ENCODE assay signal across 14 cellular contexts in the genomic region with DNA sequence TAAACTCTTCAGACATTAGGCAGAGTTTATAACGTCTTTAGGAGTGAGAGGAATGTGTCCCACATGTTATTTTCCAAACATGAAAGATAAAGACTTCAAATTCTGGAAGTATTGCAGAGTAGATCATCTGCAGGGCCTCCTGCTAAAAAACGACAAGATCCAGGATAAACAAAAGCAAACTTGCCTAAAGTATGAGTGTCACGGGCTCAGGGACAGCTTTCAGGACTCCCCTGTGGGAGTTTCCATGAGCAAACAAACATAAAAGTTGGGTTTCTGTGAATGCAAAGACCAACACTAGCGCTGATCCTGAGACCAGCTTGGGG.
A peak's percentile ranks its signal among the peaks of the same experiment; 100 is the strongest.
DNase-seq lines count a peak whose midpoint lies in the region; TF ChIP-seq lines count a peak whose summit lies in the region.
"Had no signal": no experiment of that assay in that cellular context is flagged by ENCODE, and none has a peak within 500 bp of the region (broad histone marks: within the 10 kb centered on the region; RNA-seq: fewer than 3 reads in every experiment).

No MANE protein-coding gene starts in this region.

- TF ChIP-seq POLR2A in prostate gland (IDR thresholded peaks at IDR 0.05) = no peak

- H3K4me3 ChIP-seq in HEK293 (ENCODE audit: low read depth, low read length) (no peak overlapping the region), choroid plexus epithelial cell (ENCODE audit: low read depth, low read length) (no peak overlapping the region), fibroblast of villous mesenchyme (ENCODE audit: low read depth, low read length) (no peak overlapping the region), urinary bladder (ENCODE audit: low read depth, low read length) (no peak overlapping the region), prostate gland (no peak overlapping the region)
- H3K4me3 ChIP-seq: A549 had no signal

- POLR2A ChIA-PET in HEK293 (lab: Yijun Ruan, JAX) = no interaction called here

- WGBS in urinary bladder = 22% methylated on average over 4 of the region's 4 CpGs
- WGBS in prostate gland = 22% methylated on average over 4 of the region's 4 CpGs

- peaks cover 6% of the 10 kb centered on the region for H3K4me1 ChIP-seq in HEK293 (ENCODE audit: control insufficient read depth, insufficient read depth, low read length)
- no peaks in the 10 kb centered on the region for H3K4me1 ChIP-seq in urinary bladder (ENCODE audit: insufficient read depth)
- H3K4me1 ChIP-seq in prostate gland (replicated peaks) = no peaks in the 10 kb centered on the region
- H3K4me1 ChIP-seq: A549 had no signal

- DNase-seq in choroid plexus epithelial cell (ENCODE audit: low read depth) (peak; percentile 12), fibroblast of villous mesenchyme (ENCODE audit: low read depth) (peak; percentile 54), prostate gland (ENCODE audit: low spot score) (no peak), SKM-1 treated with dmso at 0.1 percent for 144 hours (lab: John Stamatoyannopoulos, UW; ENCODE audit: unreplicated experiment) (no peak)
- DNase-seq: CD8-positive, alpha-beta T cell; COR-L47; DMS153; DND-41; GDM1; GOT3; H9 had no signal

- intact Hi-C loops in prostate gland (cut with DNase I) = no loop called here

- H3K9me3 ChIP-seq in HEK293 (ENCODE audit: control insufficient read depth, insufficient read depth, low read depth, low read length) (no peaks in the 10 kb centered on the region), prostate gland (no peaks in the 10 kb centered on the region)
- H3K9me3 ChIP-seq: A549 had no signal

- no peaks in the 10 kb centered on the region for H3K27me3 ChIP-seq in prostate gland (replicated peaks; ENCODE audit: insufficient read depth)

- no peak overlapping the region; the same call in 1 of the 2 replicates for H3K27ac ChIP-seq in HEK293 (ENCODE audit: extremely low read depth, low read depth, low read length)
- peak overlapping the region; percentile 76 for H3K27ac ChIP-seq in urinary bladder (ENCODE audit: low read depth)
- no peak overlapping the region for H3K27ac ChIP-seq in prostate gland
- H3K27ac ChIP-seq: A549 had no signal

- CTCF ChIA-PET in HEK293 (lab: Yijun Ruan, JAX) = interaction anchor here (0.6 to 1.0 kb wide), 4 partner anchors 32 to 217 kb away, joined by 3 to 4 read pairs (median 4); no protein-coding TSS in a partner anchor

- TF ChIP-seq CTCF in HEK293 (tag by site-specific recombination; IDR thresholded peaks at IDR 0.05) (no peak), choroid plexus epithelial cell (conservative IDR thresholded peaks at IDR 0.05; ENCODE audit: low read depth, low read length) (no peak), fibroblast of villous mesenchyme (IDR thresholded peaks at IDR 0.05; ENCODE audit: insufficient read depth, low read depth, low read length) (no peak), prostate gland (IDR thresholded peaks at IDR 0.05) (no peak)

- H3K36me3 ChIP-seq in HEK293 (ENCODE audit: control insufficient read depth in 2 of 2, insufficient read depth in 1 of 2, low read length in 2 of 2) (no peaks in the 10 kb centered on the region), urinary bladder (ENCODE audit: insufficient read depth) (no peaks in the 10 kb centered on the region), prostate gland (no peaks in the 10 kb centered on the region)

TF ChIP-seq in HEK293, 187 proteins besides CTCF, POLR2A, EP300 and RAD21:
- TF ChIP-seq PRDM6 (tag by site-specific recombination; IDR thresholded peaks at IDR 0.05) (peak; percentile 86), IKZF3 (tag by site-specific recombination; IDR thresholded peaks at IDR 0.05) (0 out of 2 replicates have a peak, but pooled peaks have one; percentile 23), ZBTB21 (tag by site-specific recombination; IDR thresholded peaks at IDR 0.05) (0 out of 2 replicates have a peak, but pooled peaks have one; percentile 9), KLF10 (tag by site-specific recombination; IDR thresholded peaks at IDR 0.05) (no peak), WT1 (tag by site-specific recombination; IDR thresholded peaks at IDR 0.05) (peak; percentile 51; the same call in 1 of the 2 replicates), ZXDB (tag by site-specific recombination; IDR thresholded peaks at IDR 0.05) (no peak)
TF ChIP-seq in HEK293: peak in this region for 4.

Comparison
In these comparisons a context has a peak if more than half of its experiments do, and no peak if none do; other contexts are left out.
1. DNase-seq: peak in choroid plexus epithelial cell (single experiment) and fibroblast of villous mesenchyme (single experiment); none in prostate gland (single experiment) and SKM-1 treated with dmso at 0.1 percent for 144 hours (single experiment).